ENCODE assay signal across 8 cellular contexts in the genomic region with DNA sequence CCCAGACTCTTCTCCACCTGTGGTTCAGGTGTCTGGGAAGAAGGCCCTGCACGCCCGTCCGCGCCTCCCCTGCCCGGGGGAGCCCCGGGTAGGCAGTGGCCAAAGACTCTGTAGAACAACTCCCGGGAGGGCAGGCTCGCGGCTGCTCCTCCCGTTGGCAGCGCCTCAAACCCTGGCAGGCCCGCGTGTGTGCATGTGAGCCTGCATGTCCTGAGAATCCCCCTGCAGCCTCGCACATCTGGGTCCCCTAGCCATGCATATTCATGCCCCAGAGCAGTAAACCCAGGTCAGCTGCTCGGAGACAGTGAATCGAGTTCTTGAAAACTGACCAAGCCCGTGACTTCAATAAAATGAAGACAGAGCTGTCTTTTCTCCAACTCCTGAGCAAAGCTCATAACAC.
A peak's percentile ranks its signal among the peaks of the same experiment; 100 is the strongest.
DNase-seq lines count a peak whose midpoint lies in the region; ATAC-seq, FAIRE-seq and TF ChIP-seq lines count a peak whose summit lies in the region.

No MANE protein-coding gene starts in this region.

- in situ Hi-C loops in GM12878 (cut with MboI) = no loop called here

- RAD21 ChIA-PET in GM12878 (lab: Charles Lee; ENCODE audit: unreplicated experiment) = interaction anchor here (1.1 to 1.5 kb wide), 4 partner anchors 19 to 162 kb away, joined by 3 to 5 read pairs (median 4); no protein-coding TSS in a partner anchor

- TF ChIP-seq POLR2A in GM12878 (IDR thresholded peaks at IDR 0.05; ENCODE audit: low read depth, low read length) = no peak

- TF ChIP-seq RAD21 in GM12878 (IDR thresholded peaks at IDR 0.05; ENCODE audit: insufficient read depth, low read depth, low read length) = no peak

- H3K36me3 ChIP-seq in GM12878 (ENCODE audit: control insufficient read depth in 2 of 2, insufficient read depth in 2 of 2, low read length in 1 of 2) = no peaks in the 10 kb centered on the region
- no peaks in the 10 kb centered on the region for H3K36me3 ChIP-seq in iPS-20b (ENCODE audit: insufficient read depth, low read depth, low read length)

- no peak overlapping the region for H3K27ac ChIP-seq in GM12878 (ENCODE audit: control insufficient read depth, insufficient read depth)
- H3K27ac ChIP-seq in iPS-20b (ENCODE audit: low read length) = no peak overlapping the region
- peak overlapping the region in 18 of 21 experiments; percentile 5 to 86 (median 66) for H3K27ac ChIP-seq in skin epidermis

- no TSS peak for BruUV-seq in GM12878 (replicated peaks; lab: Mats Ljungman, UMichigan)

- H3K9ac ChIP-seq in GM12878 (ENCODE audit: control insufficient read depth, insufficient read depth, low read length) (peak overlapping the region; percentile 30; the same call in 1 of the 2 replicates), iPS-20b (ENCODE audit: low read depth, low read length) (peak overlapping the region; percentile 43; the same call in 1 of the 2 replicates)

- POLR2A ChIA-PET in GM12878 (lab: Charles Lee) = no interaction called here

- FAIRE-seq in GM12878 (lab: Jason Lieb, UNC) = no peak

- no peak for TF ChIP-seq CTCF in GM12878 (IDR thresholded peaks at IDR 0.05 in 2 of 3, conservative IDR thresholded peaks at IDR 0.05 in 1 of 3; ENCODE audit: control insufficient read depth in 2 of 3, extremely low read depth in 1 of 3, insufficient read depth in 1 of 3, low read depth in 3 of 3, low read length in 3 of 3)

- H3K9me3 ChIP-seq in GM12878 (replicated peaks; ENCODE audit: control insufficient read depth, insufficient read depth, low read length) (no peaks in the 10 kb centered on the region), iPS-20b (ENCODE audit: insufficient read depth, low read depth, low read length) (no peaks in the 10 kb centered on the region)

- SMC1A ChIA-PET in GM12878 (lab: Charles Lee; ENCODE audit: uncharacterized antibody, unreplicated experiment) = interaction anchor here (0.6 to 1.5 kb wide), 6 partner anchors 20 to 166 kb away, joined by 3 to 5 read pairs (median 4); no protein-coding TSS in a partner anchor

- peaks cover 2 to 8% of the 10 kb centered on the region in 2 experiments for H3K27me3 ChIP-seq in GM12878 (replicated peaks in 1 of 2; ENCODE audit: control insufficient read depth in 2 of 2, insufficient read depth in 2 of 2, low read length in 1 of 2)
- H3K27me3 ChIP-seq in iPS-20b (ENCODE audit: insufficient read depth, low read length) = peaks cover 45% of the 10 kb centered on the region

- DNase-seq in ELR (ENCODE audit: low read depth) = peak; percentile 51
- peak; percentile 74 for DNase-seq in M059J (ENCODE audit: low read depth)
- DNase-seq in GM12878 (ENCODE audit: low read depth, low spot score) = no peak
- no peak for DNase-seq in effector CD8-positive, alpha-beta T cell (lab: John Stamatoyannopoulos, UW)

- WGBS in GM12878 (ENCODE audit: insufficient coverage, insufficient replicate concordance, low lambda C conversion rate, missing lambda C conversion rate) = 0% methylated on average over 17 of the region's 17 CpGs

- intact Hi-C loops in GM12878 (cut with micrococcal nuclease; ENCODE audit: unreplicated experiment) = no loop called here

- H2AFZ ChIP-seq in GM12878 (ENCODE audit: control insufficient read depth, low read depth, low read length) = peak overlapping the region; percentile 75

- H3K4me2 ChIP-seq in GM12878 (ENCODE audit: control insufficient read depth, insufficient read depth) = peak overlapping the region; percentile 98

- H3K4me1 ChIP-seq in GM12878 (ENCODE audit: control insufficient read depth, insufficient read depth, low read length) (peaks cover 3% of the 10 kb centered on the region), iPS-20b (ENCODE audit: insufficient read depth, low read length) (peaks cover 39% of the 10 kb centered on the region)

- H4K20me1 ChIP-seq in GM12878 (ENCODE audit: control insufficient read depth, insufficient read depth) = no peaks in the 10 kb centered on the region

- CTCF ChIA-PET in GM12878 (lab: Yijun Ruan, JAX) = interaction anchor here (0.8 to 1.6 kb wide), 4 partner anchors 17 to 165 kb away, joined by 3 to 6 read pairs (median 4); no protein-coding TSS in a partner anchor

- no peak for TF ChIP-seq EP300 in GM12878 (IDR thresholded peaks at IDR 0.05; ENCODE audit: borderline replicate concordance in 1 of 2, control insufficient read depth in 1 of 2, low read depth in 2 of 2, low read length in 2 of 2)

- H3K4me3 ChIP-seq in GM12878 (peak overlapping the region; percentile 61), iPS-20b (ENCODE audit: low read length) (peak overlapping the region; percentile 71; the same call in 1 of the 2 replicates), skin epidermis (peak overlapping the region; percentile 26 to 51 (median 39))

- ATAC-seq in GM21447 (IDR thresholded peaks at IDR 0.05; ENCODE audit: unreplicated experiment) (peak; percentile 40), GM12878 (peak; percentile 71), HG03439 (IDR thresholded peaks at IDR 0.05; ENCODE audit: unreplicated experiment) (no peak)

- H3K79me2 ChIP-seq in GM12878 (ENCODE audit: control insufficient read depth, insufficient read depth, low read length) = no peaks in the 10 kb centered on the region

TF ChIP-seq in GM12878, 131 proteins besides CTCF, POLR2A, EP300 and RAD21:
- TF ChIP-seq POU2F2 (IDR thresholded peaks at IDR 0.05; ENCODE audit: borderline replicate concordance, low read depth, low read length) = peak; percentile 70; the same call in 1 of the 3 replicates
- no peak for TF ChIP-seq BCL11A (IDR thresholded peaks at IDR 0.05; ENCODE audit: low read depth, low read length)

Comparison
In these comparisons a context has a peak if more than half of its experiments do, and no peak if none do; other contexts are left out.
1. DNase-seq: peak in ELR (single experiment) and M059J (single experiment); none in GM12878 (single experiment) and effector CD8-positive, alpha-beta T cell (single experiment).
2. H3K27ac ChIP-seq: peak in skin epidermis (18 of 21); none in GM12878 (single experiment) and iPS-20b (single experiment).
3. Peak in every context shown above with its lines, with median percentiles within 50 percentile points of each other: H3K4me3 ChIP-seq.